In the genomic region with DNA sequence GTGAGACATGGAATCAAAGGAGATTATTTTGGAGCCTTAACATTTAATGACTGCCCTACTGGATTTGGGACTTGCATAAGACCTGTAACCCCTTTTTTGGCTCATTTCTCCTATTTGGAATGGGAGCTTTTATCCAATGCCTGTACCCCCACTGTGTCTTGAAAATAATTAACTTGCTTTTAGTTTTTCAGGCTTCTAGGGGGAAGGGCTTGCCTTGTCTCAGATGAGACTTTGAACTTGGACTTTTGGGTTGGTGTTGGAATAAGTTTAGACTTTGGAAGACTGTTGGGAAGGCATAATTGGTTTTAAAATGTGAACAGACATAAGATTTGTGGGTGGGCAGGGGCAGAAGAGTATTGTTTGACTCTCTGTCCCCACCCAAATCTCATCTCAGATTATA, we compare ENCODE assay signal across 26 cellular contexts.
"Had no signal": no experiment of that assay in that cellular context is flagged by ENCODE, and none has a peak within 500 bp of the region (broad histone marks: within the 10 kb centered on the region; RNA-seq: fewer than 3 reads in every experiment).

No MANE protein-coding gene starts in this region.

- DNase-seq: colonic mucosa; cortex of kidney; dermis blood vessel endothelial cell; dorsolateral prefrontal cortex; effector CD4-positive, alpha-beta T cell; effector CD8-positive, alpha-beta T cell; effector memory CD4-positive, alpha-beta T cell; effector memory CD8-positive, alpha-beta T cell; endodermal cell; erythroblast; esophagus squamous epithelium; foreskin fibroblast; foreskin keratinocyte; foreskin melanocyte; gastrocnemius medialis; glutamatergic neuron; head of caudate nucleus; heart left ventricle had no signal

- H3K4me3 ChIP-seq: colonic mucosa, coronary artery, dorsolateral prefrontal cortex, esophagus muscularis mucosa, esophagus squamous epithelium, gastrocnemius medialis, gastroesophageal sphincter, heart left ventricle had no signal

- FAIRE-seq: endometrium, endothelial cell of umbilical vein, frontal cortex had no signal

- H3K27ac ChIP-seq: colonic mucosa, coronary artery, dorsolateral prefrontal cortex, epithelial cell of prostate, esophagus muscularis mucosa, esophagus squamous epithelium, foreskin keratinocyte, gastrocnemius medialis, gastroesophageal sphincter, heart left ventricle had no signal

- H3K27me3 ChIP-seq: colonic mucosa, esophagus muscularis mucosa, esophagus squamous epithelium, foreskin keratinocyte, gastrocnemius medialis, gastroesophageal sphincter, heart left ventricle had no signal

- H3K9me3 ChIP-seq: colonic mucosa, esophagus muscularis mucosa, esophagus squamous epithelium, gastrocnemius medialis, gastroesophageal sphincter had no signal

- ATAC-seq: effector memory CD8-positive, alpha-beta T cell; esophagus mucosa; foreskin keratinocyte; gastrocnemius medialis; gastroesophageal sphincter; heart left ventricle had no signal

- H3K36me3 ChIP-seq: colonic mucosa, esophagus muscularis mucosa, esophagus squamous epithelium, gastrocnemius medialis, gastroesophageal sphincter, heart left ventricle had no signal

- H3K4me1 ChIP-seq: colonic mucosa, esophagus muscularis mucosa, esophagus squamous epithelium, foreskin keratinocyte, gastrocnemius medialis, gastroesophageal sphincter, heart left ventricle had no signal
